In the genomic region with DNA sequence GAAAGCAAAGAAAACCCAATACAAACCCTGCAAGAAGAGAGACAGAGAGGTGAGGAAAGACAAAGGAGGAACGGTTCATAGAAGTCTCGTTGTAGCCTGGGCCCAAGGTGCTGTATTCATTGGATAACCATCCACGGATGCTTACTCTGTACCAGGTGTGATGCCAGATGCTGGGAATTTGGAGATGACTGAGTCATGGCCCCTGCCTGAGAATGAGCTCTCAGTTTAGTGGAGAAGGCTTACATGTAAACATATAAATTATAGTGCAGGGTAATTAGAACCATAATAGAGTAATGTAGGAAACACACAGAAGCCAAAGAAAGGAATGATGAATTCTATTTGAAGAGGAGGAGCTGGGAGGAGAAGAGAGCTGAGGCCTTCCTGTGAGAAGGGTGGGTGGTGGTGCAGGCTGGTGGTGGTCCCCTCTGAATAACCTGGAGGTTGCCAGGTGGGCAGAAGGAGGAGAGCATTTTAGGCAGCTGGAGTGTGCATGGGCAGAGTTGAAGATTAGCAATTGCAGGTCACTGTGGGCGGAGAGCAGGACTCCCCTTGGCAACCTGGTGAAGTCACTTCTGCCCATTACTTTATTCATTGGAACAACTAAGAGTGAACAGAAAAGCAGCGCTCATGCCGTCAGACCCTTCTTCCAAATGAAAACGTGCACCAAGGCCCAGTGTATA, we compare ENCODE assay signal across 19 cellular contexts. TPM values are rescaled to one million over a fixed set of nuclear protein-coding genes. Genes with fewer than 3 reads are reported as not detected.
DNase-seq lines count a peak whose midpoint lies in the region; TF ChIP-seq lines count a peak whose summit lies in the region.
"Had no signal": no experiment of that assay in that cellular context is flagged by ENCODE, and none has a peak within 500 bp of the region (broad histone marks: within the 10 kb centered on the region; RNA-seq: fewer than 3 reads in every experiment).

No MANE protein-coding gene starts in this region.

- no peaks in the 10 kb centered on the region for H3K9me3 Mint-ChIP-seq in osteocyte (ENCODE audit: unreplicated experiment)

- H3K27ac Mint-ChIP-seq in osteocyte (ENCODE audit: unreplicated experiment) = no peak overlapping the region

- no peaks in the 10 kb centered on the region for H3F3A ChIP-seq in Loucy (ENCODE audit: low read depth)

- no peak overlapping the region for H3K4me3 ChIP-seq in Loucy (ENCODE audit: low read length, poor library complexity, severe bottlenecking)
- H3K4me3 ChIP-seq in parathyroid adenoma (ENCODE audit: low read depth, low read length) = no peak overlapping the region
- H3K4me3 ChIP-seq: SJSA1 had no signal

- peak; percentile 37 for DNase-seq in DMS153 (lab: John Stamatoyannopoulos, UW)
- DNase-seq in DMS153 treated with DMSO at 0.1 percent for 48 hours (lab: John Stamatoyannopoulos, UW; ENCODE audit: unreplicated experiment) = no peak
- DNase-seq in NCI-H748 (lab: John Stamatoyannopoulos, UW; ENCODE audit: unreplicated experiment) = peak; percentile 63
- DNase-seq in effector CD4-positive, alpha-beta T cell = no peak
- no peak for DNase-seq in osteocyte (ENCODE audit: extremely low spot score, unreplicated experiment)
- DNase-seq in stimulated activated CD4-positive, alpha-beta T cell treated with anti-CD3 and anti-CD28 coated beads, Interleukin-4, amount 100 ng/mL, for 1 hour = no peak
- DNase-seq: DMS79 treated with DMSO at 0.1 percent for 48 hours; GOT3; KBM-7; NCI-H1105 treated with DMSO at 0.1 percent for 48 hours; NK-92 treated with Interleukin-12 subunit alpha and Interleukin-12 subunit beta, amount 100 ng/mL, for 24 hours; OCI-M1; RPMI8226 had no signal

- no peak for TF ChIP-seq CTCF in Loucy (conservative IDR thresholded peaks at IDR 0.05; ENCODE audit: low read length)
- TF ChIP-seq CTCF in parathyroid adenoma (IDR thresholded peaks at IDR 0.05) = no peak
- TF ChIP-seq CTCF in osteocyte (IDR thresholded peaks at IDR 0.05) = no peak

- H3K27me3 Mint-ChIP-seq in osteocyte (ENCODE audit: unreplicated experiment) = peaks cover 2% of the 10 kb centered on the region

- H3K36me3 Mint-ChIP-seq in osteocyte (ENCODE audit: unreplicated experiment) = no peaks in the 10 kb centered on the region

- H2AFZ ChIP-seq in Loucy (ENCODE audit: low read length) = peak overlapping the region; percentile 30; the same call in 1 of the 2 replicates
- peak overlapping the region; percentile 14 for H2AFZ ChIP-seq in parathyroid adenoma

- no peaks in the 10 kb centered on the region for H3K4me1 ChIP-seq in Loucy (ENCODE audit: insufficient read depth, low read length, poor library complexity, severe bottlenecking)
- peaks cover 13% of the 10 kb centered on the region for H3K4me1 ChIP-seq in parathyroid adenoma
- H3K4me1 ChIP-seq: SJSA1 had no signal

- no peak overlapping the region for H3K27ac ChIP-seq in parathyroid adenoma
- H3K27ac ChIP-seq: 22Rv1, SJSA1 had no signal

- H3K27me3 ChIP-seq in Loucy (ENCODE audit: insufficient read depth, low read length, poor library complexity, severe bottlenecking) = no peaks in the 10 kb centered on the region
- no peaks in the 10 kb centered on the region for H3K27me3 ChIP-seq in parathyroid adenoma (ENCODE audit: control insufficient read depth, insufficient read depth, low read length)
- H3K27me3 ChIP-seq: SJSA1 had no signal

- no peaks in the 10 kb centered on the region for H4K20me1 ChIP-seq in Loucy (ENCODE audit: insufficient read depth, low read length, poor library complexity, severe bottlenecking)

- H3K79me2 ChIP-seq in Loucy (ENCODE audit: insufficient read depth, low read length) (no peaks in the 10 kb centered on the region), parathyroid adenoma (no peaks in the 10 kb centered on the region)

- H3K4me2 ChIP-seq in Loucy (ENCODE audit: low read depth, low read length, poor library complexity, severe bottlenecking) (no peak overlapping the region), parathyroid adenoma (ENCODE audit: low read length) (no peak overlapping the region)

- H3K9me2 ChIP-seq in Loucy (replicated peaks; ENCODE audit: low read depth, low read length) = no peaks in the 10 kb centered on the region

- H3K36me3 ChIP-seq in Loucy (ENCODE audit: insufficient read depth, low read length) (no peaks in the 10 kb centered on the region), parathyroid adenoma (ENCODE audit: control insufficient read depth, insufficient read depth, low read length) (no peaks in the 10 kb centered on the region)
- H3K36me3 ChIP-seq: SJSA1 had no signal

- H3K4me3 Mint-ChIP-seq in osteocyte (ENCODE audit: unreplicated experiment) = no peak overlapping the region

- H3K4me1 Mint-ChIP-seq in osteocyte (ENCODE audit: unreplicated experiment) = no peaks in the 10 kb centered on the region

- H3K9ac ChIP-seq in Loucy (ENCODE audit: low read depth, low read length, poor library complexity, severe bottlenecking) (no peak overlapping the region), parathyroid adenoma (no peak overlapping the region)

- no peaks in the 10 kb centered on the region for H3K9me3 ChIP-seq in Loucy (ENCODE audit: insufficient read depth, low read depth, low read length)
- H3K9me3 ChIP-seq in parathyroid adenoma (ENCODE audit: control insufficient read depth, low read length) = no peaks in the 10 kb centered on the region
- H3K9me3 ChIP-seq: SJSA1 had no signal

RNA-seq across cellular contexts. Expression of gene ZG16, which starts 7.7 kb away (rescaled TPM):
- not detected in 2 replicates for total RNA-seq in osteocyte
- total RNA-seq: M059J, NCI-H460, SJSA1 had no signal

RNA-seq across cellular contexts. Expression of gene KIF22, which starts 20.2 kb away (rescaled TPM):
- 20.0 and 23.0 TPM in 2 replicates for total RNA-seq in osteocyte

RNA-seq across cellular contexts. Expression of gene C16orf54, which starts 24.6 kb away (rescaled TPM):
- not detected in 2 replicates for total RNA-seq in osteocyte
- total RNA-seq: NCI-H460, SJSA1 had no signal

RNA-seq across cellular contexts. Expression of gene MAZ, which starts 35.9 kb away (rescaled TPM):
- total RNA-seq in osteocyte = 304 and 305 TPM in 2 replicates

RNA-seq across cellular contexts. Expression of gene PRRT2, which starts 41.6 kb away (rescaled TPM):
- total RNA-seq in osteocyte = 8.8 and 13.4 TPM in 2 replicates

Comparison
In these comparisons a context has a peak if more than half of its experiments do, and no peak if none do; other contexts are left out.
1. DNase-seq: peak in DMS153 (single experiment) and NCI-H748 (single experiment); none in DMS153 treated with DMSO at 0.1 percent for 48 hours (single experiment), effector CD4-positive, alpha-beta T cell (single experiment), osteocyte (single experiment) and stimulated activated CD4-positive, alpha-beta T cell treated with anti-CD3 and anti-CD28 coated beads, Interleukin-4, amount 100 ng/mL, for 1 hour (single experiment).